In genomic region chr20:53130819-53131218, GRCh38 we compare ENCODE assay signal across 29 cellular contexts.
"Had no signal": no experiment of that assay in that cellular context is flagged by ENCODE, and none has a peak within 500 bp of the region (broad histone marks: within the 10 kb centered on the region; RNA-seq: fewer than 3 reads in every experiment).

No MANE protein-coding gene starts in this region.

- H3K9me3 Mint-ChIP-seq: activated CD8-positive, alpha-beta T cell treated with anti-CD3 and anti-CD28 coated beads for 36 hours; activated T-cell treated with anti-CD3 and anti-CD28 coated beads, Interleukin-2, amount 50 U/mL, for 72 hours; T-helper 2 cell treated with Interferon-gamma antibody and Interleukin-4, amounts not matched to agents 5 μg/mL and 100 μg/mL, for 36 hours had no signal

- H3K9me3 ChIP-seq: adrenal gland, MG63, SJCRH30 had no signal

- DNase-seq: activated CD4-positive, alpha-beta T cell treated with anti-CD3 and anti-CD28 coated beads, Interleukin-2, amount 10 ng/mL, durations not matched to agents 24 days and 14 days; activated CD4-positive, alpha-beta T cell treated with anti-CD3 and anti-CD28 coated beads, Interleukin-2, amount 50 U/mL, for 4 hours; activated CD8-positive, alpha-beta T cell treated with anti-CD3 and anti-CD28 coated beads for 36 hours; activated effector memory CD4-positive, alpha-beta T cell treated with anti-CD3 and anti-CD28 coated beads, Interleukin-2, amount 50 U/mL, for 16 hours; activated naive CD4-positive, alpha-beta T cell; activated T-cell treated with anti-CD3 and anti-CD28 coated beads, Interleukin-2, amount 50 U/mL, for 1 hour; activated T-cell treated with anti-CD3 and anti-CD28 coated beads, Interleukin-2, amount 50 U/mL, for 72 hours; adrenal gland; central memory CD4-positive, alpha-beta T cell; Kasumi-1; KG1; MG63; NCI-H1048; NCI-H1105 treated with DMSO at 0.1 percent for 48 hours; NCI-H1436; NCI-H1694; NCI-H1930; NCI-H2081 treated with DMSO at 0.1 percent for 48 hours; NCI-H226; NCI-H446 treated with DMSO at 0.1 percent for 48 hours; NCI-H524; SHP77; SJCRH30 had no signal

- H3K27ac ChIP-seq: adrenal gland, SJCRH30, SK-N-MC had no signal

- H3K36me3 ChIP-seq: adrenal gland, MG63, SJCRH30 had no signal

- FAIRE-seq: TTC549 had no signal

- ATAC-seq: activated CD8-positive, alpha-beta T cell treated with anti-CD3 and anti-CD28 coated beads for 36 hours; activated naive CD4-positive, alpha-beta T cell treated with anti-CD3 and anti-CD28 coated beads, Interleukin-2, amount 50 U/mL, for 72 hours; activated T-cell treated with anti-CD3 and anti-CD28 coated beads, Interleukin-2, amount 50 U/mL, for 72 hours; activated T-helper 17 cell treated with anti-CD3 and anti-CD28 coated beads, Interleukin-2, amount 50 U/mL, for 72 hours had no signal

- H3K27me3 ChIP-seq: adrenal gland had no signal

- H3K27me3 Mint-ChIP-seq: activated CD4-positive, alpha-beta T cell treated with anti-CD3 and anti-CD28 coated beads, Interleukin-2, amount 10 ng/mL, durations not matched to agents 24 days and 14 days had no signal

- H3K4me3 ChIP-seq: adrenal gland, MG63, SJCRH30, SK-N-MC had no signal

- H3K27ac Mint-ChIP-seq: activated CD4-positive, alpha-beta T cell treated with anti-CD3 and anti-CD28 coated beads, Interleukin-2, amount 10 ng/mL, durations not matched to agents 24 days and 14 days; activated CD8-positive, alpha-beta T cell treated with anti-CD3 and anti-CD28 coated beads for 36 hours; activated T-cell treated with anti-CD3 and anti-CD28 coated beads, Interleukin-2, amount 50 U/mL, for 72 hours; activated T-helper 17 cell treated with anti-CD3 and anti-CD28 coated beads, Interleukin-2, amount 50 U/mL, for 72 hours; brain; T-helper 2 cell treated with Interferon-gamma antibody and Interleukin-4, amounts not matched to agents 5 μg/mL and 100 μg/mL, for 36 hours had no signal

- H3K4me1 ChIP-seq: SJCRH30 had no signal

- H3K4me3 Mint-ChIP-seq: activated CD4-positive, alpha-beta T cell treated with anti-CD3 and anti-CD28 coated beads, Interleukin-2, amount 10 ng/mL, durations not matched to agents 24 days and 14 days; activated CD8-positive, alpha-beta T cell treated with anti-CD3 and anti-CD28 coated beads for 36 hours; activated T-cell treated with anti-CD3 and anti-CD28 coated beads, Interleukin-2, amount 50 U/mL, for 72 hours; activated T-helper 17 cell treated with anti-CD3 and anti-CD28 coated beads, Interleukin-2, amount 50 U/mL, for 72 hours; brain; T-helper 2 cell treated with Interferon-gamma antibody and Interleukin-4, amounts not matched to agents 5 μg/mL and 100 μg/mL, for 36 hours had no signal

- H3K36me3 Mint-ChIP-seq: brain had no signal
